In genomic region chr5:59123595-59124561, GRCh38 we compare ENCODE assay signal across 12 cellular contexts.
DNase-seq lines count a peak whose midpoint lies in the region; ATAC-seq, FAIRE-seq and TF ChIP-seq lines count a peak whose summit lies in the region.
"Had no signal": no experiment of that assay in that cellular context is flagged by ENCODE, and none has a peak within 500 bp of the region (broad histone marks: within the 10 kb centered on the region; RNA-seq: fewer than 3 reads in every experiment).

No MANE protein-coding gene starts in this region.

- H3K4me3 ChIP-seq in A673 (ENCODE audit: low read depth, low read length, poor library complexity, severe bottlenecking) (no peak overlapping the region), MM.1S (ENCODE audit: low read length) (peak overlapping the region; percentile 18; the same call in 1 of the 2 replicates)

- H3K36me3 ChIP-seq in A673 (ENCODE audit: insufficient read depth, low read length, poor library complexity, severe bottlenecking) (no peaks in the 10 kb centered on the region), MM.1S (replicated peaks; ENCODE audit: insufficient read depth, low read length) (no peaks in the 10 kb centered on the region)

- H3K4me2 ChIP-seq in MM.1S (ENCODE audit: low read depth, low read length) = peak overlapping the region; percentile 54

- no peak for DNase-seq in A673 (ENCODE audit: low spot score)
- no peak for DNase-seq in GM19239 (ENCODE audit: insufficient read length, low spot score)
- DNase-seq in MM.1S = peak; percentile 65
- DNase-seq in left colon = no peak
- DNase-seq in stimulated activated CD4-positive, alpha-beta T cell treated with anti-CD3 and anti-CD28 coated beads, Interleukin-1b, Interleukin-23, amount 100 ng/mL, for 48 hours = no peak
- no peak for DNase-seq in kidney tubule cell (ENCODE audit: low spot score)
- no peak for DNase-seq in activated effector memory CD4-positive, alpha-beta T cell treated with anti-CD3 and anti-CD28 coated beads, Interleukin-2, amount 50 U/mL, for 16 hours
- DNase-seq in NCI-H226 = no peak
- DNase-seq: activated CD4-positive, alpha-beta T cell treated with anti-CD3 and anti-CD28 coated beads, Interleukin-2, amount 50 U/mL, for 48 hours; mesendoderm had no signal

- H3K27me3 ChIP-seq in A673 (replicated peaks; ENCODE audit: insufficient read depth, low read depth, low read length, poor library complexity) = no peaks in the 10 kb centered on the region
- H3K27me3 ChIP-seq in MM.1S (replicated peaks; ENCODE audit: insufficient read depth, low read length) = no peaks in the 10 kb centered on the region

- intact Hi-C loops in A673 (cut with micrococcal nuclease; ENCODE audit: unreplicated experiment) = no loop called here
- intact Hi-C loops in left colon (cut with DNase I, micrococcal nuclease) = loop anchor here in 1 of 2 donors (10.0 kb wide), 1 partner anchor 89 kb away; no protein-coding TSS in a partner anchor

- no peaks in the 10 kb centered on the region for H3K9me2 ChIP-seq in MM.1S (replicated peaks; ENCODE audit: insufficient read depth, low read length)

- H3K79me2 ChIP-seq in MM.1S (ENCODE audit: low read length) = no peaks in the 10 kb centered on the region

- no peaks in the 10 kb centered on the region for H4K20me1 ChIP-seq in MM.1S (ENCODE audit: insufficient read depth, low read length)

- H3K9me3 ChIP-seq in A673 (ENCODE audit: low read depth, low read length, poor library complexity, severe bottlenecking) (no peaks in the 10 kb centered on the region), MM.1S (replicated peaks; ENCODE audit: insufficient read depth, low read length) (no peaks in the 10 kb centered on the region)

- FAIRE-seq in GM19239 (lab: Jason Lieb, UNC) = peak; percentile 73
- FAIRE-seq: D721Med had no signal

- no peak for TF ChIP-seq CTCF in A673 (conservative IDR thresholded peaks at IDR 0.05; ENCODE audit: low read depth, low read length)
- TF ChIP-seq CTCF in MM.1S (IDR thresholded peaks at IDR 0.05; ENCODE audit: low read length) = no peak

- H3K4me1 ChIP-seq in A673 (ENCODE audit: insufficient read depth, low read length, poor library complexity, severe bottlenecking) (peaks cover 51% of the 10 kb centered on the region), MM.1S (ENCODE audit: low read length) (peaks cover 41% of the 10 kb centered on the region)

- POLR2A ChIA-PET in A673 (lab: Charles Lee; ENCODE audit: low non-redundant PET) = interaction anchor here (0.5 to 0.9 kb wide), 2 partner anchors 88 to 97 kb away, joined by 3 read pairs; no protein-coding TSS in a partner anchor

- ATAC-seq in left colon = peak; percentile 21
- ATAC-seq: HCT116 had no signal

- H3K27ac ChIP-seq in A673 (ENCODE audit: low read depth, low read length, poor library complexity, severe bottlenecking) (peak overlapping the region; percentile 98), MM.1S (ENCODE audit: low read length) (peak overlapping the region; percentile 54)

- BruUV-seq in A673 (replicated peaks; lab: Mats Ljungman, UMichigan) = no TSS peak

- H3K9ac ChIP-seq in MM.1S (ENCODE audit: low read length) = peak overlapping the region; percentile 42; the same call in 1 of the 2 replicates

- peaks cover 8% of the 10 kb centered on the region; the same call in 1 of the 2 replicates for H3F3A ChIP-seq in MM.1S (ENCODE audit: insufficient read depth, low read length)

- peak overlapping the region; percentile 47 for H2AFZ ChIP-seq in MM.1S (ENCODE audit: low read length)

- CTCF ChIA-PET in A673 (lab: Charles Lee) = no interaction called here
